Comparison of ENCODE assay signal across 14 cellular contexts in genomic region chr10:116775488-116776400, GRCh38. TPM values are rescaled to one million over a fixed set of nuclear protein-coding genes. Genes with fewer than 3 reads are reported as not detected.
DNase-seq lines count a peak whose midpoint lies in the region; ATAC-seq, FAIRE-seq and TF ChIP-seq lines count a peak whose summit lies in the region.
"Had no signal": no experiment of that assay in that cellular context is flagged by ENCODE, and none has a peak within 500 bp of the region (broad histone marks: within the 10 kb centered on the region; RNA-seq: fewer than 3 reads in every experiment).

No MANE protein-coding gene starts in this region.

- H3K4me3 ChIP-seq in PC-9 (no peak overlapping the region), keratinocyte (ENCODE audit: control insufficient read depth in 2 of 3, extremely low read depth in 1 of 3, insufficient read depth in 2 of 3, low read depth in 1 of 3, low read length in 3 of 3) (no peak overlapping the region)
- H3K4me3 ChIP-seq: BLaER1 treated with 17β-estradiol and CSF1 and Interleukin-3, amounts not matched to agents 10 nM and 100 nM had no signal

- H3K4me2 ChIP-seq in PC-9 = peak overlapping the region; percentile 58; the same call in 1 of the 2 replicates
- peak overlapping the region; percentile 50 for H3K4me2 ChIP-seq in keratinocyte (ENCODE audit: control insufficient read depth, extremely low read depth, insufficient read depth, low read depth, low read length)
- H3K4me2 ChIP-seq: BLaER1 treated with 17β-estradiol and CSF1 and Interleukin-3, amounts not matched to agents 10 nM and 100 nM had no signal

- H3K4me1 ChIP-seq in PC-9 (replicated peaks; ENCODE audit: insufficient read depth) = peaks cover 36% of the 10 kb centered on the region
- peaks cover 24% of the 10 kb centered on the region for H3K4me1 ChIP-seq in keratinocyte (ENCODE audit: control insufficient read depth, extremely low read depth, insufficient read depth, low read length)

- no peaks in the 10 kb centered on the region for H3K9me3 ChIP-seq in PC-9 (ENCODE audit: insufficient read depth, low read depth)
- H3K9me3 ChIP-seq in keratinocyte (ENCODE audit: control insufficient read depth, low read depth, low read length) = no peaks in the 10 kb centered on the region
- H3K9me3 ChIP-seq: BLaER1 treated with 17β-estradiol and CSF1 and Interleukin-3, amounts not matched to agents 10 nM and 100 nM had no signal

- POLR2A ChIA-PET in PC-9 (lab: Charles Lee; ENCODE audit: unreplicated experiment) = no interaction called here

- DNase-seq in activated naive CD4-positive, alpha-beta T cell treated with anti-CD3 and anti-CD28 coated beads, Interleukin-2, amount 10 ng/mL, durations not matched to agents 7 days and 5 days = no peak
- DNase-seq in activated naive CD4-positive, alpha-beta T cell treated with anti-CD3 and anti-CD28 coated beads for 36 hours = no peak
- DNase-seq in PC-9 (no peak), keratinocyte (ENCODE audit: low read depth, low spot score) (no peak), sciatic nerve (ENCODE audit: low spot score) (peak; percentile 49), NOMO-1 treated with DMSO at 0.1 percent for 48 hours (lab: John Stamatoyannopoulos, UW; ENCODE audit: unreplicated experiment) (no peak), frontal cortex (ENCODE audit: low spot score in 2 of 2) (no peak)
- no peak for DNase-seq in stimulated activated CD4-positive, alpha-beta T cell treated with anti-CD3 and anti-CD28 coated beads, Interleukin-4, amount 100 ng/mL, for 24 hours
- DNase-seq: 8988T; ACHN; CD4-positive, alpha-beta T cell; DMS 273 treated with DMSO at 0.1 percent for 48 hours; H7 had no signal

- CTCF ChIA-PET in activated naive CD4-positive, alpha-beta T cell treated with anti-CD3 and anti-CD28 coated beads, Interleukin-2, amount 10 ng/mL, durations not matched to agents 7 days and 5 days (lab: Charles Lee) = interaction anchor here (4.6 kb wide), 1 partner anchor 13 kb away, joined by 28 read pairs; no protein-coding TSS in a partner anchor
- CTCF ChIA-PET in activated naive CD4-positive, alpha-beta T cell treated with anti-CD3 and anti-CD28 coated beads for 36 hours (lab: Charles Lee) = interaction anchor here (2.2 kb wide), 1 partner anchor 13 kb away, joined by 8 read pairs; no protein-coding TSS in a partner anchor
- CTCF ChIA-PET in PC-9 (lab: Charles Lee) = no interaction called here

- no TSS peak for BruUV-seq in PC-9 (replicated peaks; lab: Mats Ljungman, UMichigan)

- no peaks in the 10 kb centered on the region for H4K20me1 ChIP-seq in PC-9 (ENCODE audit: insufficient read depth)
- no peaks in the 10 kb centered on the region for H4K20me1 ChIP-seq in keratinocyte (ENCODE audit: control insufficient read depth, extremely low read depth, insufficient read depth, low read length)
- H4K20me1 ChIP-seq: BLaER1 treated with 17β-estradiol and CSF1 and Interleukin-3, amounts not matched to agents 10 nM and 100 nM had no signal

- H3K79me2 ChIP-seq in PC-9 (ENCODE audit: low read depth) (no peaks in the 10 kb centered on the region), keratinocyte (ENCODE audit: control insufficient read depth, insufficient read depth, low read length) (no peaks in the 10 kb centered on the region)

- H2AFZ ChIP-seq in PC-9 = no peak overlapping the region
- H2AFZ ChIP-seq in keratinocyte (ENCODE audit: control insufficient read depth, low read length) = no peak overlapping the region

- no peak for TF ChIP-seq CTCF in PC-9 (conservative IDR thresholded peaks at IDR 0.05)
- TF ChIP-seq CTCF in keratinocyte (optimal IDR thresholded peaks at IDR 0.05 in 1 of 3, IDR thresholded peaks at IDR 0.05 in 1 of 3, conservative IDR thresholded peaks at IDR 0.05 in 1 of 3; ENCODE audit: extremely low read depth in 1 of 3, insufficient read depth in 2 of 3, low read length in 3 of 3) = no peak

- H3K27ac Mint-ChIP-seq in activated naive CD4-positive, alpha-beta T cell treated with anti-CD3 and anti-CD28 coated beads, Interleukin-2, amount 10 ng/mL, durations not matched to agents 7 days and 5 days = peak overlapping the region; percentile 63
- no peak overlapping the region for H3K27ac Mint-ChIP-seq in activated naive CD4-positive, alpha-beta T cell treated with anti-CD3 and anti-CD28 coated beads for 36 hours
- H3K27ac Mint-ChIP-seq: CD4-positive, alpha-beta T cell had no signal

- H3K27me3 Mint-ChIP-seq in activated naive CD4-positive, alpha-beta T cell treated with anti-CD3 and anti-CD28 coated beads, Interleukin-2, amount 10 ng/mL, durations not matched to agents 7 days and 5 days = peaks cover 8% of the 10 kb centered on the region
- peaks cover 7% of the 10 kb centered on the region for H3K27me3 Mint-ChIP-seq in activated naive CD4-positive, alpha-beta T cell treated with anti-CD3 and anti-CD28 coated beads for 36 hours (ENCODE audit: low read depth)

- H3K27me3 ChIP-seq in PC-9 (ENCODE audit: insufficient read depth, low read depth) = no peaks in the 10 kb centered on the region
- H3K27me3 ChIP-seq in keratinocyte (ENCODE audit: control insufficient read depth, extremely low read depth, insufficient read depth, low read length) = no peaks in the 10 kb centered on the region
- H3K27me3 ChIP-seq: BLaER1 treated with 17β-estradiol and CSF1 and Interleukin-3, amounts not matched to agents 10 nM and 100 nM had no signal

- H3K9ac ChIP-seq in keratinocyte (ENCODE audit: control insufficient read depth, extremely low read depth, insufficient read depth, low read length) = no peak overlapping the region
- H3K9ac ChIP-seq: BLaER1 treated with 17β-estradiol and CSF1 and Interleukin-3, amounts not matched to agents 10 nM and 100 nM had no signal

- ATAC-seq in sciatic nerve = no peak

- no peaks in the 10 kb centered on the region for H3K9me3 Mint-ChIP-seq in activated naive CD4-positive, alpha-beta T cell treated with anti-CD3 and anti-CD28 coated beads, Interleukin-2, amount 10 ng/mL, durations not matched to agents 7 days and 5 days
- H3K9me3 Mint-ChIP-seq in activated naive CD4-positive, alpha-beta T cell treated with anti-CD3 and anti-CD28 coated beads for 36 hours = no peaks in the 10 kb centered on the region
- H3K9me3 Mint-ChIP-seq: CD4-positive, alpha-beta T cell had no signal

- FAIRE-seq in keratinocyte (lab: Jason Lieb, UNC) (no peak), frontal cortex (lab: Jason Lieb, UNC) (no peak)

- no peaks in the 10 kb centered on the region for H3K9me1 ChIP-seq in keratinocyte (ENCODE audit: control insufficient read depth, extremely low read depth, insufficient read depth, low read length)

- dilution Hi-C loops in keratinocyte (cut with MboI; ENCODE audit: extremely low pct_ligation_motif_present, low sequenced_read_pairs) = loop anchor here (5.0 kb wide), 1 partner anchor 88 kb away; no protein-coding TSS in a partner anchor

- no peaks in the 10 kb centered on the region for H3K4me1 Mint-ChIP-seq in activated naive CD4-positive, alpha-beta T cell treated with anti-CD3 and anti-CD28 coated beads, Interleukin-2, amount 10 ng/mL, durations not matched to agents 7 days and 5 days
- no peaks in the 10 kb centered on the region for H3K4me1 Mint-ChIP-seq in activated naive CD4-positive, alpha-beta T cell treated with anti-CD3 and anti-CD28 coated beads for 36 hours (ENCODE audit: low read depth)

- H3K4me3 Mint-ChIP-seq in activated naive CD4-positive, alpha-beta T cell treated with anti-CD3 and anti-CD28 coated beads, Interleukin-2, amount 10 ng/mL, durations not matched to agents 7 days and 5 days = no peak overlapping the region
- no peak overlapping the region for H3K4me3 Mint-ChIP-seq in activated naive CD4-positive, alpha-beta T cell treated with anti-CD3 and anti-CD28 coated beads for 36 hours
- H3K4me3 Mint-ChIP-seq: CD4-positive, alpha-beta T cell had no signal

- no peaks in the 10 kb centered on the region for H3K36me3 Mint-ChIP-seq in activated naive CD4-positive, alpha-beta T cell treated with anti-CD3 and anti-CD28 coated beads, Interleukin-2, amount 10 ng/mL, durations not matched to agents 7 days and 5 days
- no peaks in the 10 kb centered on the region for H3K36me3 Mint-ChIP-seq in activated naive CD4-positive, alpha-beta T cell treated with anti-CD3 and anti-CD28 coated beads for 36 hours (ENCODE audit: low read depth)

- H3F3A ChIP-seq in PC-9 (ENCODE audit: insufficient read depth, low read depth) = no peaks in the 10 kb centered on the region; the same call in 1 of the 2 replicates

- no peaks in the 10 kb centered on the region for H3K9me2 ChIP-seq in PC-9 (ENCODE audit: insufficient read depth)

- intact Hi-C loops in activated naive CD4-positive, alpha-beta T cell treated with anti-CD3 and anti-CD28 coated beads for 36 hours (cut with micrococcal nuclease) = no loop called here
- intact Hi-C loops in PC-9 (cut with micrococcal nuclease; ENCODE audit: unreplicated experiment) = loop anchor here (1.0 kb wide), 1 partner anchor 33 kb away; the partner anchor contains the start of gene HSPA12A
- intact Hi-C loops in sciatic nerve (cut with DNase I) = no loop called here

- no peaks in the 10 kb centered on the region for H3K36me3 ChIP-seq in PC-9 (ENCODE audit: low read depth)
- H3K36me3 ChIP-seq in keratinocyte (ENCODE audit: control insufficient read depth in 2 of 2, extremely low read depth in 1 of 2, insufficient read depth in 2 of 2, low read length in 2 of 2) = no peaks in the 10 kb centered on the region
- H3K36me3 ChIP-seq: BLaER1 treated with 17β-estradiol and CSF1 and Interleukin-3, amounts not matched to agents 10 nM and 100 nM had no signal

- H3K27ac ChIP-seq in PC-9 (no peak overlapping the region), keratinocyte (ENCODE audit: control insufficient read depth, insufficient read depth, low read length) (no peak overlapping the region)
- H3K27ac ChIP-seq: BLaER1 treated with 17β-estradiol and CSF1 and Interleukin-3, amounts not matched to agents 10 nM and 100 nM had no signal

RNA-seq across cellular contexts. Expression of gene HSPA12A, which starts 33.4 kb away (rescaled TPM):
- total RNA-seq in activated naive CD4-positive, alpha-beta T cell treated with anti-CD3 and anti-CD28 coated beads for 36 hours = under 1 TPM in 1 of 2 experiments, not detected in 1; 0.05 TPM
- total RNA-seq in PC-9 (2021) = 11.3 and 12.1 TPM in 2 replicates
- polyA plus RNA-seq in keratinocyte = 5.4 to 8.5 TPM (median 8.1 TPM) in 3 replicates
- 4.8 TPM for polyA plus RNA-seq in keratinocyte (2011; ENCODE audit: low read depth)
- polyA plus RNA-seq in keratinocyte (2011; cell fraction: cytosol; rRNA removed) = 5.1 and 6.9 TPM in 2 replicates
- polyA plus RNA-seq in keratinocyte (2011; cell fraction: nucleus; rRNA removed) = 18.1 and 20.3 TPM in 2 replicates
- 4.1 and 4.8 TPM in 2 replicates for polyA plus RNA-seq in keratinocyte (2012; ENCODE audit: low replicate concordance)
- 7.7 to 14.1 TPM (median 13.7 TPM) in 3 replicates for polyA minus RNA-seq in keratinocyte
- polyA minus RNA-seq in keratinocyte (2011; cell fraction: cytosol; rRNA and poly(A)+ RNA removed) = 10.6 TPM
- polyA minus RNA-seq in keratinocyte (2011; cell fraction: nucleus; rRNA and poly(A)+ RNA removed) = 7.9 and 17.2 TPM in 2 replicates
- total RNA-seq in sciatic nerve = 139 TPM
- 33.0 TPM for total RNA-seq in frontal cortex

Comparison
In these comparisons a context has a peak if more than half of its experiments do, and no peak if none do; other contexts are left out.
1. RNA of gene HSPA12A, which starts 33.4 kb away (total RNA-seq): 139 TPM in sciatic nerve (single experiment), 33.0 TPM in frontal cortex (single experiment) and 11.3 to 12.1 TPM in PC-9; 0.05 TPM in activated naive CD4-positive, alpha-beta T cell treated with anti-CD3 and anti-CD28 coated beads for 36 hours; every median in the first group is over 10 times any median in the second.